30 cellular contexts compared by ENCODE assay signal in genomic region chr19:896999-897398, GRCh38. TPM values are rescaled to one million over a fixed set of nuclear protein-coding genes. Genes with fewer than 3 reads are reported as not detected.
"Had no signal": no experiment of that assay in that cellular context is flagged by ENCODE, and none has a peak within 500 bp of the region (broad histone marks: within the 10 kb centered on the region; RNA-seq: fewer than 3 reads in every experiment).

No MANE protein-coding gene starts in this region.

- H3K27ac Mint-ChIP-seq: activated CD4-positive, alpha-beta memory T cell treated with anti-CD3 and anti-CD28 coated beads for 36 hours; activated CD4-positive, alpha-beta T cell treated with anti-CD3 and anti-CD28 coated beads, Interleukin-2, amount 10 ng/mL, durations not matched to agents 7 days and 5 days; activated naive CD8-positive, alpha-beta T cell treated with anti-CD3 and anti-CD28 coated beads, Interleukin-2, amount 10 ng/mL, durations not matched to agents 7 days and 5 days; activated T-cell treated with anti-CD3 and anti-CD28 coated beads, Interleukin-2, amount 50 U/mL, for 72 hours; activated T-helper 2 cell treated with anti-CD3 and anti-CD28 coated beads, Interferon-gamma antibody, Interleukin-2, Interleukin-4, amounts not matched to agents 10 μg/mL and 5 μg/mL and 100 μg/mL, durations not matched to agents 14 hours and 24 hours and 36 hours had no signal

- H3K4me2 ChIP-seq: KMS-11 had no signal

- H3K9ac ChIP-seq: KMS-11 had no signal

- H3K4me3 Mint-ChIP-seq: activated CD4-positive, alpha-beta memory T cell treated with anti-CD3 and anti-CD28 coated beads for 36 hours; activated CD4-positive, alpha-beta T cell treated with anti-CD3 and anti-CD28 coated beads, Interleukin-2, amount 10 ng/mL, durations not matched to agents 7 days and 5 days; activated naive CD8-positive, alpha-beta T cell treated with anti-CD3 and anti-CD28 coated beads, Interleukin-2, amount 10 ng/mL, durations not matched to agents 7 days and 5 days; activated T-cell treated with anti-CD3 and anti-CD28 coated beads, Interleukin-2, amount 50 U/mL, for 72 hours; T-cell had no signal

- FAIRE-seq: bronchial epithelial cell had no signal

- H3K4me3 ChIP-seq: adrenal gland, SK-N-MC had no signal

- H3K27me3 Mint-ChIP-seq: activated CD4-positive, alpha-beta T cell treated with anti-CD3 and anti-CD28 coated beads, Interleukin-2, amount 10 ng/mL, durations not matched to agents 7 days and 5 days; activated naive CD8-positive, alpha-beta T cell treated with anti-CD3 and anti-CD28 coated beads, Interleukin-2, amount 10 ng/mL, durations not matched to agents 7 days and 5 days had no signal

- H3K27ac ChIP-seq: adrenal gland, KMS-11, SK-N-MC, VCaP had no signal

- ATAC-seq: activated T-cell treated with anti-CD3 and anti-CD28 coated beads, Interleukin-2, amount 50 U/mL, for 72 hours; Right ventricle myocardium inferior; T-cell had no signal

- H3K27me3 ChIP-seq: adrenal gland had no signal

- H3K9me3 ChIP-seq: adrenal gland had no signal

- H3K9me3 Mint-ChIP-seq: activated CD4-positive, alpha-beta memory T cell treated with anti-CD3 and anti-CD28 coated beads for 36 hours; activated CD4-positive, alpha-beta T cell treated with anti-CD3 and anti-CD28 coated beads, Interleukin-2, amount 10 ng/mL, durations not matched to agents 7 days and 5 days; activated naive CD8-positive, alpha-beta T cell treated with anti-CD3 and anti-CD28 coated beads, Interleukin-2, amount 10 ng/mL, durations not matched to agents 7 days and 5 days; activated T-cell treated with anti-CD3 and anti-CD28 coated beads, Interleukin-2, amount 50 U/mL, for 72 hours; activated T-helper 2 cell treated with anti-CD3 and anti-CD28 coated beads, Interferon-gamma antibody, Interleukin-2, Interleukin-4, amounts not matched to agents 10 μg/mL and 5 μg/mL and 100 μg/mL, durations not matched to agents 14 hours and 24 hours and 36 hours; T-cell had no signal

- DNase-seq: activated CD4-positive, alpha-beta memory T cell treated with anti-CD3 and anti-CD28 coated beads for 36 hours; activated CD4-positive, alpha-beta T cell treated with anti-CD3 and anti-CD28 coated beads, Interleukin-2, amount 10 ng/mL, durations not matched to agents 7 days and 5 days; activated CD4-positive, CD25-positive, alpha-beta regulatory T cell; activated CD8-positive, alpha-beta memory T cell treated with anti-CD3 and anti-CD28 coated beads for 24 hours; activated gamma-delta T cell treated with Interleukin-2 at 50 U/mL for 16 hours; activated naive CD4-positive, alpha-beta T cell treated with anti-CD3 and anti-CD28 coated beads, Interleukin-2, amount 50 U/mL, for 16 hours; activated naive CD8-positive, alpha-beta T cell treated with anti-CD3 and anti-CD28 coated beads, Interleukin-2, amount 10 ng/mL, durations not matched to agents 7 days and 5 days; activated T-cell treated with anti-CD3 and anti-CD28 coated beads, Interleukin-2, amount 50 U/mL, for 72 hours; adrenal gland; aorta; central memory CD4-positive, alpha-beta T cell; NCI-H1092; NCI-H1417; NCI-H1930; NCI-H2171; NCI-H2227 treated with DMSO at 0.1 percent for 48 hours; NCI-H526; NCI-H774; T-cell had no signal

RNA-seq across cellular contexts. Expression of gene RNU6-9, which starts 3.7 kb away (rescaled TPM):
- total RNA-seq: activated CD4-positive, alpha-beta memory T cell treated with anti-CD3 and anti-CD28 coated beads for 36 hours; activated CD4-positive, alpha-beta T cell treated with anti-CD3 and anti-CD28 coated beads, Interleukin-2, amount 10 ng/mL, durations not matched to agents 7 days and 5 days; activated naive CD8-positive, alpha-beta T cell treated with anti-CD3 and anti-CD28 coated beads, Interleukin-2, amount 10 ng/mL, durations not matched to agents 7 days and 5 days; activated T-cell treated with anti-CD3 and anti-CD28 coated beads, Interleukin-2, amount 50 U/mL, for 72 hours; activated T-helper 2 cell treated with anti-CD3 and anti-CD28 coated beads, Interferon-gamma antibody, Interleukin-2, Interleukin-4, amounts not matched to agents 10 μg/mL and 5 μg/mL and 100 μg/mL, durations not matched to agents 14 hours and 24 hours and 36 hours; adrenal gland; aorta; bronchial epithelial cell; MCF 10A; NCI-H460; OCI-LY7; Right ventricle myocardium inferior; RPMI7951; T-cell; T-helper 2 cell treated with Interferon-gamma antibody and Interleukin-4, amounts not matched to agents 100 ng/mL and 5 ng/mL, for 36 hours had no signal
- polyA plus RNA-seq: adrenal gland, aorta had no signal

RNA-seq across cellular contexts. Expression of gene KISS1R, which starts 20.1 kb away (rescaled TPM):
- total RNA-seq: aorta, bronchial epithelial cell, MCF 10A, NCI-H460, OCI-LY7, Right ventricle myocardium inferior, RPMI7951 had no signal
- polyA plus RNA-seq: adrenal gland, aorta had no signal
